In genomic region chr5:121763674-121764073, GRCh38 we compare ENCODE assay signal across 2 cellular contexts.
TF ChIP-seq lines count a peak whose summit lies in the region.

No MANE protein-coding gene starts in this region.

TF ChIP-seq in GM23338, 12 proteins besides CTCF, POLR2A, EP300 and RAD21:
- no peak for TF ChIP-seq EZH2 (IDR thresholded peaks at IDR 0.05; ENCODE audit: low read depth, unreplicated experiment)
- no peak for TF ChIP-seq STAT1 (IDR thresholded peaks at IDR 0.05; ENCODE audit: unreplicated experiment)
- TF ChIP-seq JUNB (IDR thresholded peaks at IDR 0.05; ENCODE audit: unreplicated experiment): no peak
- TF ChIP-seq ZNF114 (CRISPR knock-in tag; IDR thresholded peaks at IDR 0.05): no peak
- TF ChIP-seq NANOG (IDR thresholded peaks at IDR 0.05; ENCODE audit: borderline replicate concordance): no peak
- TF ChIP-seq POLR2AphosphoS5 (IDR thresholded peaks at IDR 0.05; ENCODE audit: low read depth): no peak
- no peak for TF ChIP-seq CREB1 (CRISPR knock-in tag; IDR thresholded peaks at IDR 0.05; ENCODE audit: low read depth)
- TF ChIP-seq EZH2phosphoT487 (IDR thresholded peaks at IDR 0.05; ENCODE audit: unreplicated experiment): no peak
- TF ChIP-seq, protein P1, sequence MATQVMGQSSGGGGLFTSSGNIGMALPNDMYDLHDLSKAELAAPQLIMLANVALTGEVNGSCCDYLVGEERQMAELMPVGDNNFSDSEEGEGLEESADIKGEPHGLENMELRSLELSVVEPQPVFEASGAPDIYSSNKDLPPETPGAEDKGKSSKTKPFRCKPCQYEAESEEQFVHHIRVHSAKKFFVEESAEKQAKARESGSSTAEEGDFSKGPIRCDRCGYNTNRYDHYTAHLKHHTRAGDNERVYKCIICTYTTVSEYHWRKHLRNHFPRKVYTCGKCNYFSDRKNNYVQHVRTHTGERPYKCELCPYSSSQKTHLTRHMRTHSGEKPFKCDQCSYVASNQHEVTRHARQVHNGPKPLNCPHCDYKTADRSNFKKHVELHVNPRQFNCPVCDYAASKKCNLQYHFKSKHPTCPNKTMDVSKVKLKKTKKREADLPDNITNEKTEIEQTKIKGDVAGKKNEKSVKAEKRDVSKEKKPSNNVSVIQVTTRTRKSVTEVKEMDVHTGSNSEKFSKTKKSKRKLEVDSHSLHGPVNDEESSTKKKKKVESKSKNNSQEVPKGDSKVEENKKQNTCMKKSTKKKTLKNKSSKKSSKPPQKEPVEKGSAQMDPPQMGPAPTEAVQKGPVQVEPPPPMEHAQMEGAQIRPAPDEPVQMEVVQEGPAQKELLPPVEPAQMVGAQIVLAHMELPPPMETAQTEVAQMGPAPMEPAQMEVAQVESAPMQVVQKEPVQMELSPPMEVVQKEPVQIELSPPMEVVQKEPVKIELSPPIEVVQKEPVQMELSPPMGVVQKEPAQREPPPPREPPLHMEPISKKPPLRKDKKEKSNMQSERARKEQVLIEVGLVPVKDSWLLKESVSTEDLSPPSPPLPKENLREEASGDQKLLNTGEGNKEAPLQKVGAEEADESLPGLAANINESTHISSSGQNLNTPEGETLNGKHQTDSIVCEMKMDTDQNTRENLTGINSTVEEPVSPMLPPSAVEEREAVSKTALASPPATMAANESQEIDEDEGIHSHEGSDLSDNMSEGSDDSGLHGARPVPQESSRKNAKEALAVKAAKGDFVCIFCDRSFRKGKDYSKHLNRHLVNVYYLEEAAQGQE (IDR thresholded peaks at IDR 0.05; ENCODE audit: unreplicated experiment): no peak
- TF ChIP-seq, protein P2, sequence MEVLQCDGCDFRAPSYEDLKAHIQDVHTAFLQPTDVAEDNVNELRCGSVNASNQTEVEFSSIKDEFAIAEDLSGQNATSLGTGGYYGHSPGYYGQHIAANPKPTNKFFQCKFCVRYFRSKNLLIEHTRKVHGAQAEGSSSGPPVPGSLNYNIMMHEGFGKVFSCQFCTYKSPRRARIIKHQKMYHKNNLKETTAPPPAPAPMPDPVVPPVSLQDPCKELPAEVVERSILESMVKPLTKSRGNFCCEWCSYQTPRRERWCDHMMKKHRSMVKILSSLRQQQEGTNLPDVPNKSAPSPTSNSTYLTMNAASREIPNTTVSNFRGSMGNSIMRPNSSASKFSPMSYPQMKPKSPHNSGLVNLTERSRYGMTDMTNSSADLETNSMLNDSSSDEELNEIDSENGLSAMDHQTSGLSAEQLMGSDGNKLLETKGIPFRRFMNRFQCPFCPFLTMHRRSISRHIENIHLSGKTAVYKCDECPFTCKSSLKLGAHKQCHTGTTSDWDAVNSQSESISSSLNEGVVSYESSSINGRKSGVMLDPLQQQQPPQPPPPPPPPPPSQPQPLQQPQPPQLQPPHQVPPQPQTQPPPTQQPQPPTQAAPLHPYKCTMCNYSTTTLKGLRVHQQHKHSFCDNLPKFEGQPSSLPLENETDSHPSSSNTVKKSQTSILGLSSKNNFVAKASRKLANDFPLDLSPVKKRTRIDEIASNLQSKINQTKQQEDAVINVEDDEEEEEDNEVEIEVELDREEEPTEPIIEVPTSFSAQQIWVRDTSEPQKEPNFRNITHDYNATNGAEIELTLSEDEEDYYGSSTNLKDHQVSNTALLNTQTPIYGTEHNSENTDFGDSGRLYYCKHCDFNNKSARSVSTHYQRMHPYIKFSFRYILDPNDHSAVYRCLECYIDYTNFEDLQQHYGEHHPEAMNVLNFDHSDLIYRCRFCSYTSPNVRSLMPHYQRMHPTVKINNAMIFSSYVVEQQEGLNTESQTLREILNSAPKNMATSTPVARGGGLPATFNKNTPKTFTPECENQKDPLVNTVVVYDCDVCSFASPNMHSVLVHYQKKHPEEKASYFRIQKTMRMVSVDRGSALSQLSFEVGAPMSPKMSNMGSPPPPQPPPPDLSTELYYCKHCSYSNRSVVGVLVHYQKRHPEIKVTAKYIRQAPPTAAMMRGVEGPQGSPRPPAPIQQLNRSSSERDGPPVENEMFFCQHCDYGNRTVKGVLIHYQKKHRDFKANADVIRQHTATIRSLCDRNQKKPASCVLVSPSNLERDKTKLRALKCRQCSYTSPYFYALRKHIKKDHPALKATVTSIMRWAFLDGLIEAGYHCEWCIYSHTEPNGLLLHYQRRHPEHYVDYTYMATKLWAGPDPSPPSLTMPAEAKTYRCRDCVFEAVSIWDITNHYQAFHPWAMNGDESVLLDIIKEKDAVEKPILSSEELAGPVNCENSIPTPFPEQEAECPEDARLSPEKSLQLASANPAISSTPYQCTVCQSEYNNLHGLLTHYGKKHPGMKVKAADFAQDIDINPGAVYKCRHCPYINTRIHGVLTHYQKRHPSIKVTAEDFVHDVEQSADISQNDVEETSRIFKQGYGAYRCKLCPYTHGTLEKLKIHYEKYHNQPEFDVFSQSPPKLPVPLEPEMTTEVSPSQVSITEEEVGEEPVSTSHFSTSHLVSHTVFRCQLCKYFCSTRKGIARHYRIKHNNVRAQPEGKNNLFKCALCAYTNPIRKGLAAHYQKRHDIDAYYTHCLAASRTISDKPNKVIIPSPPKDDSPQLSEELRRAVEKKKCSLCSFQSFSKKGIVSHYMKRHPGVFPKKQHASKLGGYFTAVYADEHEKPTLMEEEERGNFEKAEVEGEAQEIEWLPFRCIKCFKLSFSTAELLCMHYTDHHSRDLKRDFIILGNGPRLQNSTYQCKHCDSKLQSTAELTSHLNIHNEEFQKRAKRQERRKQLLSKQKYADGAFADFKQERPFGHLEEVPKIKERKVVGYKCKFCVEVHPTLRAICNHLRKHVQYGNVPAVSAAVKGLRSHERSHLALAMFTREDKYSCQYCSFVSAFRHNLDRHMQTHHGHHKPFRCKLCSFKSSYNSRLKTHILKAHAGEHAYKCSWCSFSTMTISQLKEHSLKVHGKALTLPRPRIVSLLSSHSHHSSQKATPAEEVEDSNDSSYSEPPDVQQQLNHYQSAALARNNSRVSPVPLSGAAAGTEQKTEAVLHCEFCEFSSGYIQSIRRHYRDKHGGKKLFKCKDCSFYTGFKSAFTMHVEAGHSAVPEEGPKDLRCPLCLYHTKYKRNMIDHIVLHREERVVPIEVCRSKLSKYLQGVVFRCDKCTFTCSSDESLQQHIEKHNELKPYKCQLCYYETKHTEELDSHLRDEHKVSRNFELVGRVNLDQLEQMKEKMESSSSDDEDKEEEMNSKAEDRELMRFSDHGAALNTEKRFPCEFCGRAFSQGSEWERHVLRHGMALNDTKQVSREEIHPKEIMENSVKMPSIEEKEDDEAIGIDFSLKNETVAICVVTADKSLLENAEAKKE (CRISPR knock-in tag; IDR thresholded peaks at IDR 0.05): no peak
- TF ChIP-seq ETS1 (IDR thresholded peaks at IDR 0.05): no peak
TF ChIP-seq in GM23338: peak in this region for 0.

TF ChIP-seq in H1, 55 proteins besides CTCF, POLR2A, EP300 and RAD21:
- TF ChIP-seq CBX5 (IDR thresholded peaks at IDR 0.05; ENCODE audit: low read depth, low read length) (no peak), CHD7 (IDR thresholded peaks at IDR 0.05; ENCODE audit: insufficient replicate concordance, low read length) (no peak), KDM5A (IDR thresholded peaks at IDR 0.05; ENCODE audit: low read length) (no peak), TEAD4 (IDR thresholded peaks at IDR 0.05; ENCODE audit: low read depth, low read length) (no peak), BACH1 (IDR thresholded peaks at IDR 0.05; ENCODE audit: low read length) (no peak), RFX5 (IDR thresholded peaks at IDR 0.05; ENCODE audit: borderline replicate concordance, low read depth, low read length) (no peak), MAFK (IDR thresholded peaks at IDR 0.05; ENCODE audit: low read depth, low read length) (no peak), NANOG (IDR thresholded peaks at IDR 0.05; ENCODE audit: insufficient read depth, low read depth, low read length, poor library complexity, severe bottlenecking) (no peak), SIX5 (IDR thresholded peaks at IDR 0.05; ENCODE audit: low read depth, low read length) (no peak), HDAC2 (IDR thresholded peaks at IDR 0.05; ENCODE audit: borderline replicate concordance in 1 of 2, low read depth in 2 of 2, low read length in 2 of 2) (no peak), EGR1 (IDR thresholded peaks at IDR 0.05; ENCODE audit: borderline replicate concordance, low read depth, low read length) (no peak), PHF8 (conservative IDR thresholded peaks at IDR 0.05; ENCODE audit: low read depth, low read length) (no peak), SUZ12 (IDR thresholded peaks at IDR 0.05; ENCODE audit: low read length) (no peak), YY1 (IDR thresholded peaks at IDR 0.05; ENCODE audit: low read depth, low read length) (no peak), CHD1 (IDR thresholded peaks at IDR 0.05; ENCODE audit: low read depth, low read length) (no peak)
- TF ChIP-seq, protein P3, sequence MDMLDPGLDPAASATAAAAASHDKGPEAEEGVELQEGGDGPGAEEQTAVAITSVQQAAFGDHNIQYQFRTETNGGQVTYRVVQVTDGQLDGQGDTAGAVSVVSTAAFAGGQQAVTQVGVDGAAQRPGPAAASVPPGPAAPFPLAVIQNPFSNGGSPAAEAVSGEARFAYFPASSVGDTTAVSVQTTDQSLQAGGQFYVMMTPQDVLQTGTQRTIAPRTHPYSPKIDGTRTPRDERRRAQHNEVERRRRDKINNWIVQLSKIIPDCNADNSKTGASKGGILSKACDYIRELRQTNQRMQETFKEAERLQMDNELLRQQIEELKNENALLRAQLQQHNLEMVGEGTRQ (IDR thresholded peaks at IDR 0.05; ENCODE audit: low read length): no peak
